Comparison of ENCODE assay signal across 25 cellular contexts in genomic region chr19:1986357-1987162, GRCh38. TPM values are rescaled to one million over a fixed set of nuclear protein-coding genes. Genes with fewer than 3 reads are reported as not detected.
DNase-seq lines count a peak whose midpoint lies in the region; ATAC-seq, FAIRE-seq and TF ChIP-seq lines count a peak whose summit lies in the region.
"Had no signal": no experiment of that assay in that cellular context is flagged by ENCODE, and none has a peak within 500 bp of the region (broad histone marks: within the 10 kb centered on the region; RNA-seq: fewer than 3 reads in every experiment).

No MANE protein-coding gene starts in this region.

- H3K4me1 ChIP-seq in breast epithelium = no peaks in the 10 kb centered on the region
- H3K4me1 ChIP-seq in PC-9 (replicated peaks; ENCODE audit: insufficient read depth) = no peaks in the 10 kb centered on the region
- no peaks in the 10 kb centered on the region for H3K4me1 ChIP-seq in kidney (ENCODE audit: control insufficient read depth in 1 of 2, insufficient read depth in 1 of 2, low read depth in 1 of 2, low read length in 2 of 2)
- H3K4me1 ChIP-seq in MM.1S (ENCODE audit: low read length) = no peaks in the 10 kb centered on the region
- H3K4me1 ChIP-seq: A549, suprapubic skin, vagina had no signal

- H3K9me2 ChIP-seq in PC-9 (ENCODE audit: insufficient read depth) = no peaks in the 10 kb centered on the region
- H3K9me2 ChIP-seq in MM.1S (replicated peaks; ENCODE audit: insufficient read depth, low read length) = no peaks in the 10 kb centered on the region

- H3F3A ChIP-seq in PC-9 (ENCODE audit: insufficient read depth, low read depth) = peaks cover 4% of the 10 kb centered on the region; the same call in 1 of the 2 replicates
- H3F3A ChIP-seq in MM.1S (ENCODE audit: insufficient read depth, low read length) = no peaks in the 10 kb centered on the region

- H3K36me3 Mint-ChIP-seq in MCF 10A (ENCODE audit: insufficient read depth, unreplicated experiment) = peaks cover 77% of the 10 kb centered on the region
- peaks cover 81% of the 10 kb centered on the region for H3K36me3 Mint-ChIP-seq in stimulated activated effector memory CD8-positive, alpha-beta T cell treated with anti-CD3 and anti-CD28 coated beads, Interleukin-12 subunit alpha, Interleukin-12 subunit beta, amount 100 ng/mL, for 72 hours

- H3K27ac ChIP-seq in breast epithelium = no peak overlapping the region
- no peak overlapping the region for H3K27ac ChIP-seq in PC-9
- no peak overlapping the region for H3K27ac ChIP-seq in kidney (ENCODE audit: low read depth in 2 of 2, low read length in 2 of 2)
- no peak overlapping the region for H3K27ac ChIP-seq in MM.1S (ENCODE audit: low read length)
- H3K27ac ChIP-seq: A549, KMS-11, suprapubic skin, vagina had no signal

- H3K27me3 ChIP-seq in breast epithelium (no peaks in the 10 kb centered on the region), PC-9 (ENCODE audit: insufficient read depth, low read depth) (no peaks in the 10 kb centered on the region), MM.1S (replicated peaks; ENCODE audit: insufficient read depth, low read length) (no peaks in the 10 kb centered on the region)
- H3K27me3 ChIP-seq: suprapubic skin, vagina had no signal

- peaks cover 8% of the 10 kb centered on the region for H3K36me3 ChIP-seq in breast epithelium
- H3K36me3 ChIP-seq in PC-9 (ENCODE audit: low read depth) = no peaks in the 10 kb centered on the region
- peaks cover 9 to 20% of the 10 kb centered on the region in 2 donors for H3K36me3 ChIP-seq in kidney (ENCODE audit: control insufficient read depth in 1 of 2, insufficient read depth in 2 of 2, low read length in 2 of 2)
- peaks cover 5% of the 10 kb centered on the region for H3K36me3 ChIP-seq in MM.1S (replicated peaks; ENCODE audit: insufficient read depth, low read length)

- no peak overlapping the region for H3K4me3 Mint-ChIP-seq in MCF 10A (ENCODE audit: unreplicated experiment)
- no peak overlapping the region for H3K4me3 Mint-ChIP-seq in stimulated activated effector memory CD8-positive, alpha-beta T cell treated with anti-CD3 and anti-CD28 coated beads, Interleukin-12 subunit alpha, Interleukin-12 subunit beta, amount 100 ng/mL, for 72 hours
- H3K4me3 Mint-ChIP-seq: activated CD8-positive, alpha-beta T cell treated with anti-CD3 and anti-CD28 coated beads, Interleukin-2, amount 10 ng/mL, durations not matched to agents 7 days and 5 days; activated naive CD8-positive, alpha-beta T cell treated with anti-CD3 and anti-CD28 coated beads, Interleukin-2, amount 10 ng/mL, durations not matched to agents 7 days and 5 days had no signal

- TF ChIP-seq CTCF in MCF 10A (IDR thresholded peaks at IDR 0.05; ENCODE audit: unreplicated experiment) = no peak
- TF ChIP-seq CTCF in breast epithelium (IDR thresholded peaks at IDR 0.05) = no peak
- no peak for TF ChIP-seq CTCF in PC-9 (conservative IDR thresholded peaks at IDR 0.05)
- no peak for TF ChIP-seq CTCF in kidney (IDR thresholded peaks at IDR 0.05; ENCODE audit: borderline replicate concordance, extremely low read depth, insufficient read depth)
- no peak for TF ChIP-seq CTCF in MM.1S (IDR thresholded peaks at IDR 0.05; ENCODE audit: low read length)

- no peak for FAIRE-seq in kidney (lab: Jason Lieb, UNC)
- FAIRE-seq: A549, D721Med had no signal

- ATAC-seq in stimulated activated effector memory CD8-positive, alpha-beta T cell treated with anti-CD3 and anti-CD28 coated beads, Interleukin-12 subunit alpha, Interleukin-12 subunit beta, amount 100 ng/mL, for 72 hours = peak; percentile 31
- ATAC-seq: activated CD8-positive, alpha-beta T cell treated with anti-CD3 and anti-CD28 coated beads, Interleukin-2, amount 10 ng/mL, durations not matched to agents 7 days and 5 days had no signal

- H4K20me1 ChIP-seq in PC-9 (ENCODE audit: insufficient read depth) (peaks cover 4% of the 10 kb centered on the region; the same call in 1 of the 2 replicates), MM.1S (ENCODE audit: insufficient read depth, low read length) (no peaks in the 10 kb centered on the region)

- H3K27me3 Mint-ChIP-seq in MCF 10A (ENCODE audit: insufficient read depth, unreplicated experiment) = no peaks in the 10 kb centered on the region
- H3K27me3 Mint-ChIP-seq: activated naive CD8-positive, alpha-beta T cell treated with anti-CD3 and anti-CD28 coated beads, Interleukin-2, amount 10 ng/mL, durations not matched to agents 7 days and 5 days had no signal

- H2AFZ ChIP-seq in PC-9 (no peak overlapping the region), MM.1S (ENCODE audit: low read length) (no peak overlapping the region)

- H3K9ac ChIP-seq in kidney (ENCODE audit: low read length in 2 of 2) = no peak overlapping the region
- H3K9ac ChIP-seq in MM.1S (ENCODE audit: low read length) = no peak overlapping the region
- H3K9ac ChIP-seq: KMS-11 had no signal

- DNase-seq in MCF 10A (ENCODE audit: unreplicated experiment) (no peak), breast epithelium (ENCODE audit: low spot score in 2 of 2) (no peak), PC-9 (no peak), kidney (peak; percentile 74), kidney tubule cell (ENCODE audit: low spot score) (no peak), MM.1S (no peak), HPDE6-E6E7 (ENCODE audit: extremely low spot score) (no peak)
- no peak for DNase-seq in stimulated activated effector memory CD8-positive, alpha-beta T cell treated with anti-CD3 and anti-CD28 coated beads, Interleukin-12 subunit alpha, Interleukin-12 subunit beta, amount 100 ng/mL, for 72 hours (ENCODE audit: low spot score in 2 of 2)
- DNase-seq: activated CD4-positive, CD25-positive, alpha-beta regulatory T cell; activated CD8-positive, alpha-beta T cell treated with anti-CD3 and anti-CD28 coated beads, Interleukin-2, amount 10 ng/mL, durations not matched to agents 7 days and 5 days; activated naive CD8-positive, alpha-beta T cell treated with anti-CD3 and anti-CD28 coated beads, Interleukin-2, amount 10 ng/mL, durations not matched to agents 7 days and 5 days; activated T-cell treated with anti-CD3 and anti-CD28 coated beads, Interleukin-2, amount 50 U/mL, for 48 hours; NCI-H1048; NCI-H2029; NCI-H226; NCI-H82; occipital lobe; retina; stimulated activated CD8-positive, alpha-beta memory T cell treated with anti-CD3 and anti-CD28 coated beads, Interleukin-4, amount 100 ng/mL, for 48 hours had no signal

- no peak overlapping the region for H3K27ac Mint-ChIP-seq in MCF 10A (ENCODE audit: low read depth, unreplicated experiment)
- no peak overlapping the region for H3K27ac Mint-ChIP-seq in stimulated activated effector memory CD8-positive, alpha-beta T cell treated with anti-CD3 and anti-CD28 coated beads, Interleukin-12 subunit alpha, Interleukin-12 subunit beta, amount 100 ng/mL, for 72 hours
- H3K27ac Mint-ChIP-seq: activated CD8-positive, alpha-beta T cell treated with anti-CD3 and anti-CD28 coated beads, Interleukin-2, amount 10 ng/mL, durations not matched to agents 7 days and 5 days; activated naive CD8-positive, alpha-beta T cell treated with anti-CD3 and anti-CD28 coated beads, Interleukin-2, amount 10 ng/mL, durations not matched to agents 7 days and 5 days had no signal

- no peaks in the 10 kb centered on the region for H3K4me1 Mint-ChIP-seq in MCF 10A (ENCODE audit: insufficient read depth, unreplicated experiment)
- peaks cover 5% of the 10 kb centered on the region for H3K4me1 Mint-ChIP-seq in stimulated activated effector memory CD8-positive, alpha-beta T cell treated with anti-CD3 and anti-CD28 coated beads, Interleukin-12 subunit alpha, Interleukin-12 subunit beta, amount 100 ng/mL, for 72 hours
- H3K4me1 Mint-ChIP-seq: activated naive CD8-positive, alpha-beta T cell treated with anti-CD3 and anti-CD28 coated beads, Interleukin-2, amount 10 ng/mL, durations not matched to agents 7 days and 5 days had no signal

- CTCF ChIA-PET in MCF 10A (lab: Yijun Ruan, JAX) = interaction anchor here (0.6 kb wide), 1 partner anchor 142 kb away, joined by 3 read pairs; no protein-coding TSS in a partner anchor
- CTCF ChIA-PET in PC-9 (lab: Charles Lee) = no interaction called here

- no peak for TF ChIP-seq POLR2A in breast epithelium (IDR thresholded peaks at IDR 0.05)

- H3K9me3 ChIP-seq in breast epithelium (no peaks in the 10 kb centered on the region), PC-9 (ENCODE audit: insufficient read depth, low read depth) (no peaks in the 10 kb centered on the region), kidney (ENCODE audit: control insufficient read depth in 1 of 2, low read length in 2 of 2) (no peaks in the 10 kb centered on the region), MM.1S (replicated peaks; ENCODE audit: insufficient read depth, low read length) (no peaks in the 10 kb centered on the region)
- H3K9me3 ChIP-seq: A549, suprapubic skin, vagina had no signal

- H3K79me2 ChIP-seq in PC-9 (ENCODE audit: low read depth) (no peaks in the 10 kb centered on the region), MM.1S (ENCODE audit: low read length) (no peaks in the 10 kb centered on the region)

- H3K4me3 ChIP-seq in breast epithelium (no peak overlapping the region), PC-9 (no peak overlapping the region), kidney (ENCODE audit: low read length in 2 of 2) (no peak overlapping the region), MM.1S (ENCODE audit: low read length) (no peak overlapping the region)
- H3K4me3 ChIP-seq: A549, lung, suprapubic skin, vagina had no signal

- POLR2A ChIA-PET in MCF 10A (lab: Yijun Ruan, JAX) (no interaction called here), PC-9 (lab: Charles Lee; ENCODE audit: unreplicated experiment) (no interaction called here)

- intact Hi-C loops in MCF 10A (cut with micrococcal nuclease) (no loop called here), breast epithelium (cut with DNase I; ENCODE audit: low total_unique reads) (loop anchor here (1.0 kb wide), 1 partner anchor 36 kb away; no protein-coding TSS in a partner anchor), PC-9 (cut with micrococcal nuclease; ENCODE audit: unreplicated experiment) (no loop called here), kidney (cut with DNase I) (no loop called here)

- no peaks in the 10 kb centered on the region for H3K9me3 Mint-ChIP-seq in MCF 10A (ENCODE audit: unreplicated experiment)
- H3K9me3 Mint-ChIP-seq in stimulated activated effector memory CD8-positive, alpha-beta T cell treated with anti-CD3 and anti-CD28 coated beads, Interleukin-12 subunit alpha, Interleukin-12 subunit beta, amount 100 ng/mL, for 72 hours = no peaks in the 10 kb centered on the region
- H3K9me3 Mint-ChIP-seq: activated naive CD8-positive, alpha-beta T cell treated with anti-CD3 and anti-CD28 coated beads, Interleukin-2, amount 10 ng/mL, durations not matched to agents 7 days and 5 days had no signal

- H3K4me2 ChIP-seq in PC-9 (no peak overlapping the region), MM.1S (ENCODE audit: low read depth, low read length) (no peak overlapping the region)
- H3K4me2 ChIP-seq: A549, KMS-11 had no signal

- BruUV-seq in MCF 10A (replicated peaks; lab: Mats Ljungman, UMichigan) (TSS peak; percentile 69), PC-9 (replicated peaks; lab: Mats Ljungman, UMichigan) (TSS peak; percentile 69)

RNA-seq across cellular contexts. Expression of gene BTBD2, which starts 29.0 kb away (rescaled TPM):
- 53.1 and 53.4 TPM in 2 replicates for total RNA-seq in MCF 10A (2022)
- 10 to 100 TPM; 52.0 to 67.2 (median 54.4) TPM for total RNA-seq in breast epithelium
- 79.2 and 81.0 TPM in 2 replicates for total RNA-seq in PC-9 (2021)
- total RNA-seq in kidney = 70.3 TPM
- 57.0 TPM for polyA plus RNA-seq in kidney (ENCODE audit: insufficient read depth, low read depth, low replicate concordance)

RNA-seq across cellular contexts. Expression of gene CSNK1G2, which starts 45.6 kb away (rescaled TPM):
- total RNA-seq in MCF 10A (2022) = 48.5 and 54.4 TPM in 2 replicates
- 10 to 100 TPM; 31.5 to 76.7 (median 68.2) TPM for total RNA-seq in breast epithelium
- total RNA-seq in PC-9 (2021) = 58.2 and 58.3 TPM in 2 replicates
- total RNA-seq in kidney = 66.2 TPM
- 33.1 TPM for polyA plus RNA-seq in kidney (ENCODE audit: insufficient read depth, low read depth, low replicate concordance)
